Comparison of ENCODE assay signal across 7 cellular contexts in the genomic region with DNA sequence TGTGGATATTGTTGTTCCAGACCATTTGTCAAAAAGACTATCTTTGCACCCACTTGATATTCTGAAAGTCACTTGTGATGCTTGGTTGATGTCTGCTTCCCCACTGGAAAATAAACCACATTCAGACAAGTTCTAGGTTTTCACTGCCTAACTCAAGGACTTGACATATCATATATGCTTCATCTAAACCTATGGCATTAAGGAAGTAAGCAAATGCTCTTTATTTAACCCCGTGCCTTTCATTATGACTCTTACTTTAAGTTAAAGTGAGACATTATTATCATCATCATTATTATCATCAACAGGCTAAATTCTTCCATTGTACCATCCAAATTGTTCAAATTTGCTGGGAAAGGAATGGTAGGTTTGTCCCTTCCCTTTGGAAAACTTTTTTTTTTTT. TPM values are rescaled to one million over a fixed set of nuclear protein-coding genes. Genes with fewer than 3 reads are reported as not detected.
"Had no signal": no experiment of that assay in that cellular context is flagged by ENCODE, and none has a peak within 500 bp of the region (broad histone marks: within the 10 kb centered on the region; RNA-seq: fewer than 3 reads in every experiment).

No MANE protein-coding gene starts in this region.

- H2AFZ ChIP-seq: GM23338 had no signal

- ATAC-seq: GM23338, K562 had no signal

- H3K4me3 ChIP-seq: GM23338, K562 had no signal

- DNase-seq: H9, HCEC 1CT, IMR-90, KG1 had no signal

- H3K4me2 ChIP-seq: GM23338 had no signal

RNA-seq across cellular contexts. Expression of gene C3orf80, which starts 30.8 kb away (rescaled TPM):
- total RNA-seq: HT-29, IMR-90 had no signal
